ENCODE assay signal across 8 cellular contexts in the genomic region with DNA sequence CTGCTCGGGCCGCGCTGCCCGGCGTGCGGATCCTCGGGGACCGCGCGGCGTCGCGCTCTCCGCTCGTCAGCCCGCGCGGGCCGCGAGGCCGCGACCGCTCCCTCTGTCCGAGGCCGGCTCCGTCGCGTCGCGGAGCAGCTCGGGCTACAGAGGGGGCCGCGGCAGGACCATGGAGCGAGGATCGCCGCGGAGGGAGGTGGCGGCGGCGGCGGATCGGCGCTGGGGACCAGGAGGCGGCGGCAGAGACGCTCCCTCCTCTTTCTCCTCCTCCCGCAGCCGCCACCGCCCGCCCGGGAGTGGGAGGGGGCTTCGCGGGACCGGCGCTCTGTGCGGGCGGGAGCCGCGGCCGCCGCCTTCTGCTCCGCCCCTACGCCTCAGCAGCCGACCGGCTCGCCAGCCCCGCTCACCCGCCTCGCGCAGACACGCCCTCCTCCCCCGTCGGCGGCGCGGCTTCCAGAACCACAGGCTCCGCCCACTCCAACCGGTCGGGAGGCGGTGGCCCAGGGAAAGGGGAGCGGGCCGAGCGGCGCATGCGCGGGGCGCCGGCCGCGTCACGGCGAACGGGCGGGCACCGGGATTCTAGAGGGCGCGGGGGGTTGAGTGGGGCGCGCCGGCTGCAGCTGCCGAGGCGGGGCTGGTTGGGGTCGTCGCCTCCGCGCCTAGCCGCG. TPM values are rescaled to one million over a fixed set of nuclear protein-coding genes. Genes with fewer than 3 reads are reported as not detected.
A peak's percentile ranks its signal among the peaks of the same experiment; 100 is the strongest.
DNase-seq lines count a peak whose midpoint lies in the region; ATAC-seq and TF ChIP-seq lines count a peak whose summit lies in the region.

A gene with protein sequence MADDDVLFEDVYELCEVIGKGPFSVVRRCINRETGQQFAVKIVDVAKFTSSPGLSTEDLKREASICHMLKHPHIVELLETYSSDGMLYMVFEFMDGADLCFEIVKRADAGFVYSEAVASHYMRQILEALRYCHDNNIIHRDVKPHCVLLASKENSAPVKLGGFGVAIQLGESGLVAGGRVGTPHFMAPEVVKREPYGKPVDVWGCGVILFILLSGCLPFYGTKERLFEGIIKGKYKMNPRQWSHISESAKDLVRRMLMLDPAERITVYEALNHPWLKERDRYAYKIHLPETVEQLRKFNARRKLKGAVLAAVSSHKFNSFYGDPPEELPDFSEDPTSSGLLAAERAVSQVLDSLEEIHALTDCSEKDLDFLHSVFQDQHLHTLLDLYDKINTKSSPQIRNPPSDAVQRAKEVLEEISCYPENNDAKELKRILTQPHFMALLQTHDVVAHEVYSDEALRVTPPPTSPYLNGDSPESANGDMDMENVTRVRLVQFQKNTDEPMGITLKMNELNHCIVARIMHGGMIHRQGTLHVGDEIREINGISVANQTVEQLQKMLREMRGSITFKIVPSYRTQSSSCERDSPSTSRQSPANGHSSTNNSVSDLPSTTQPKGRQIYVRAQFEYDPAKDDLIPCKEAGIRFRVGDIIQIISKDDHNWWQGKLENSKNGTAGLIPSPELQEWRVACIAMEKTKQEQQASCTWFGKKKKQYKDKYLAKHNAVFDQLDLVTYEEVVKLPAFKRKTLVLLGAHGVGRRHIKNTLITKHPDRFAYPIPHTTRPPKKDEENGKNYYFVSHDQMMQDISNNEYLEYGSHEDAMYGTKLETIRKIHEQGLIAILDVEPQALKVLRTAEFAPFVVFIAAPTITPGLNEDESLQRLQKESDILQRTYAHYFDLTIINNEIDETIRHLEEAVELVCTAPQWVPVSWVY (minus strand): TSS at position 298 of the 668 bp plus-strand sequence. CDS start 566 bp downstream, outside the sequence.

- peaks cover 6 to 37% (median 21%) of the 10 kb centered on the region in 4 donors for H3K4me1 Mint-ChIP-seq in CD4-positive, CD25-positive, alpha-beta regulatory T cell
- H3K4me1 Mint-ChIP-seq in activated CD4-positive, alpha-beta memory T cell treated with anti-CD3 and anti-CD28 coated beads for 36 hours (ENCODE audit: low read depth) = peaks cover 27% of the 10 kb centered on the region

- H3K4me1 ChIP-seq in CD4-positive, CD25-positive, alpha-beta regulatory T cell (ENCODE audit: control insufficient read depth, insufficient read depth, low read length, poor library complexity, severe bottlenecking) = peaks cover 9% of the 10 kb centered on the region

- no peaks in the 10 kb centered on the region for H3K36me3 Mint-ChIP-seq in CD4-positive, CD25-positive, alpha-beta regulatory T cell
- H3K36me3 Mint-ChIP-seq in activated CD4-positive, alpha-beta memory T cell treated with anti-CD3 and anti-CD28 coated beads for 36 hours = no peaks in the 10 kb centered on the region

- DNase-seq in CD4-positive, CD25-positive, alpha-beta regulatory T cell = peak; percentile 87 to 93 (median 88)
- DNase-seq in HL-60 (ENCODE audit: low read depth in 1 of 2, low spot score in 1 of 2) = peak; percentile 41 to 68
- DNase-seq in NCI-H82 treated with DMSO at 0.1 percent for 48 hours (lab: John Stamatoyannopoulos, UW; ENCODE audit: unreplicated experiment) = peak; percentile 77
- DNase-seq in activated CD4-positive, alpha-beta memory T cell treated with anti-CD3 and anti-CD28 coated beads for 36 hours = peak; percentile 93
- peak; percentile 74 to 91 for DNase-seq in dermis microvascular lymphatic vessel endothelial cell (ENCODE audit: low read depth in 2 of 2)
- peak; percentile 86 to 97 for DNase-seq in lower leg skin (ENCODE audit: low spot score in 2 of 2)
- DNase-seq in stimulated activated CD4-positive, alpha-beta T cell treated with anti-CD3 and anti-CD28 coated beads, Interleukin-4, amount 100 ng/mL, for 24 hours = peak; percentile 87

- peak within 1 kb of the TSS; percentile 80 for H3K27ac ChIP-seq in CD4-positive, CD25-positive, alpha-beta regulatory T cell (ENCODE audit: insufficient read depth, low read length, poor library complexity, severe bottlenecking)
- H3K27ac ChIP-seq in HL-60 (replicated peaks) = no peak within 1 kb of the TSS

- H3K9me3 Mint-ChIP-seq in CD4-positive, CD25-positive, alpha-beta regulatory T cell = no peaks in the 10 kb centered on the region
- no peaks in the 10 kb centered on the region for H3K9me3 Mint-ChIP-seq in activated CD4-positive, alpha-beta memory T cell treated with anti-CD3 and anti-CD28 coated beads for 36 hours

- TF ChIP-seq CTCF in HL-60 (IDR thresholded peaks at IDR 0.05; ENCODE audit: insufficient read depth, low read length) = no peak
- TF ChIP-seq CTCF in lower leg skin (IDR thresholded peaks at IDR 0.05) = no peak

- peak within 1 kb of the TSS; percentile 98 for H3K4me3 ChIP-seq in CD4-positive, CD25-positive, alpha-beta regulatory T cell (ENCODE audit: low read depth, low read length)
- H3K4me3 ChIP-seq in HL-60 (replicated peaks; ENCODE audit: insufficient read depth, low read length) (peak within 1 kb of the TSS; percentile 59), lower leg skin (ENCODE audit: low read depth, poor library complexity, severe bottlenecking) (peak within 1 kb of the TSS; percentile 45)

- peak within 1 kb of the TSS; percentile 91 to 99 (median 96) for H3K4me3 Mint-ChIP-seq in CD4-positive, CD25-positive, alpha-beta regulatory T cell
- peak within 1 kb of the TSS; percentile 92 for H3K4me3 Mint-ChIP-seq in activated CD4-positive, alpha-beta memory T cell treated with anti-CD3 and anti-CD28 coated beads for 36 hours

- H3K27ac Mint-ChIP-seq in CD4-positive, CD25-positive, alpha-beta regulatory T cell = peak within 1 kb of the TSS; percentile 85 to 99 (median 89)
- H3K27ac Mint-ChIP-seq in activated CD4-positive, alpha-beta memory T cell treated with anti-CD3 and anti-CD28 coated beads for 36 hours = peak within 1 kb of the TSS; percentile 89

- no peaks in the 10 kb centered on the region for H3K27me3 ChIP-seq in CD4-positive, CD25-positive, alpha-beta regulatory T cell (ENCODE audit: control insufficient read depth, insufficient read depth, low read length)
- no peaks in the 10 kb centered on the region for H3K27me3 ChIP-seq in HL-60 (ENCODE audit: insufficient read depth, poor library complexity, severe bottlenecking)

- WGBS in lower leg skin, 2 donors = 0 to 41% methylated on average over 7 to 35 of the region's 108 CpGs

- POLR2A ChIA-PET in activated CD4-positive, alpha-beta memory T cell treated with anti-CD3 and anti-CD28 coated beads for 36 hours (lab: Charles Lee) = interaction anchor here (1.3 kb wide), 1 partner anchor 10 kb away, joined by 4 read pairs; no protein-coding TSS in a partner anchor

- no peaks in the 10 kb centered on the region for H3K9me3 ChIP-seq in CD4-positive, CD25-positive, alpha-beta regulatory T cell (ENCODE audit: control insufficient read depth in 2 of 2, low read length in 2 of 2)

- H3K36me3 ChIP-seq in CD4-positive, CD25-positive, alpha-beta regulatory T cell (ENCODE audit: control insufficient read depth, insufficient read depth, low read length) = no peaks in the 10 kb centered on the region

- no peak for TF ChIP-seq POLR2A in lower leg skin (IDR thresholded peaks at IDR 0.05)

- ATAC-seq in CD4-positive, CD25-positive, alpha-beta regulatory T cell (ENCODE audit: low read depth in 2 of 2) = peak; percentile 83 to 88
- ATAC-seq in GM19463 (IDR thresholded peaks at IDR 0.05; ENCODE audit: unreplicated experiment) = peak; percentile 82

- CTCF ChIA-PET in activated CD4-positive, alpha-beta memory T cell treated with anti-CD3 and anti-CD28 coated beads for 36 hours (lab: Charles Lee) = interaction anchor here (1.1 kb wide), 1 partner anchor 17 kb away, joined by 5 read pairs; no protein-coding TSS in a partner anchor

- intact Hi-C loops in activated CD4-positive, alpha-beta memory T cell treated with anti-CD3 and anti-CD28 coated beads for 36 hours (cut with micrococcal nuclease) = loop anchor here (2.0 to 10.0 kb wide), 8 partner anchors 56 to 1019 kb away; a partner anchor contains a TSS
- intact Hi-C loops in lower leg skin (cut with DNase I; ENCODE audit: low total_unique reads) = no loop called here

- H3K27me3 Mint-ChIP-seq in CD4-positive, CD25-positive, alpha-beta regulatory T cell = no peaks in the 10 kb centered on the region
- H3K27me3 Mint-ChIP-seq in activated CD4-positive, alpha-beta memory T cell treated with anti-CD3 and anti-CD28 coated beads for 36 hours = no peaks in the 10 kb centered on the region

RNA-seq across cellular contexts. Expression of the gene that starts here (rescaled TPM):
- total RNA-seq in CD4-positive, CD25-positive, alpha-beta regulatory T cell = 168 TPM
- polyA plus RNA-seq in CD4-positive, CD25-positive, alpha-beta regulatory T cell = 10 to 100 TPM in 3 of 4 donors, 1 to 10 TPM in 1; 8.4 to 31.5 (median 18.5) TPM
- 10 to 100 TPM; 27.0 to 27.8 TPM for total RNA-seq in activated CD4-positive, alpha-beta memory T cell treated with anti-CD3 and anti-CD28 coated beads for 36 hours
- total RNA-seq in dermis microvascular lymphatic vessel endothelial cell = 27.0 and 39.6 TPM in 2 replicates
- 10 to 100 TPM; 22.7 to 43.2 (median 26.8) TPM for total RNA-seq in lower leg skin

Comparison
In these comparisons a context has a peak if more than half of its experiments do, and no peak if none do; other contexts are left out.
1. H3K4me3 ChIP-seq: peak in every context shown above with its lines; median percentile 98 in CD4-positive, CD25-positive, alpha-beta regulatory T cell; 59 in HL-60; 45 in lower leg skin.